ENCODE assay signal across 10 cellular contexts in genomic region chr1:234975941-234976871, GRCh38.
DNase-seq lines count a peak whose midpoint lies in the region; ATAC-seq and TF ChIP-seq lines count a peak whose summit lies in the region.
"Had no signal": no experiment of that assay in that cellular context is flagged by ENCODE, and none has a peak within 500 bp of the region (broad histone marks: within the 10 kb centered on the region; RNA-seq: fewer than 3 reads in every experiment).

No MANE protein-coding gene starts in this region.

- H3K4me3 ChIP-seq in Panc1 (ENCODE audit: low read depth in 2 of 2, low read length in 2 of 2) (no peak overlapping the region), esophagus squamous epithelium (no peak overlapping the region)

- no peak for DNase-seq in CD4-positive, alpha-beta T cell
- DNase-seq in Panc1 (ENCODE audit: low read depth, low spot score) (no peak), esophagus squamous epithelium (lab: John Stamatoyannopoulos, UW) (no peak), osteocyte (ENCODE audit: extremely low spot score, unreplicated experiment) (no peak), NCI-H748 (lab: John Stamatoyannopoulos, UW; ENCODE audit: unreplicated experiment) (no peak), NCI-H187 treated with DMSO at 0.1 percent for 48 hours (lab: John Stamatoyannopoulos, UW) (no peak), amygdala (lab: John Stamatoyannopoulos, UW) (no peak)
- DNase-seq in effector CD8-positive, alpha-beta T cell (lab: John Stamatoyannopoulos, UW) = no peak
- DNase-seq: activated gamma-delta T cell, NCI-H1105 treated with DMSO at 0.1 percent for 48 hours had no signal

- H3K36me3 Mint-ChIP-seq in CD4-positive, alpha-beta T cell (ENCODE audit: low read depth) = no peaks in the 10 kb centered on the region
- no peaks in the 10 kb centered on the region for H3K36me3 Mint-ChIP-seq in osteocyte (ENCODE audit: unreplicated experiment)

- H3K36me3 ChIP-seq in Panc1 (ENCODE audit: control insufficient read depth, insufficient read depth, low read length) (no peaks in the 10 kb centered on the region), esophagus squamous epithelium (no peaks in the 10 kb centered on the region)

- no TSS peak for BruUV-seq in Panc1 (replicated peaks; lab: Mats Ljungman, UMichigan)

- intact Hi-C loops in CD4-positive, alpha-beta T cell (cut with DNase I, micrococcal nuclease) = loop anchor here (2.0 to 5.0 kb wide), 3 partner anchors 21 to 364 kb away; partner anchors contain the start of gene IRF2BP2 (in 1 of the 2)
- intact Hi-C loops in Panc1 (cut with micrococcal nuclease; ENCODE audit: unreplicated experiment) = loop anchor here (5.0 kb wide), 2 partner anchors 364 to 479 kb away; partner anchors contain the start of gene IRF2BP2
- intact Hi-C loops in esophagus squamous epithelium (cut with DNase I) = loop anchor here (10.0 kb wide), 1 partner anchor 251 kb away; no protein-coding TSS in a partner anchor

- in situ Hi-C loops in Panc1 (cut with HindIII; ENCODE audit: low pct_unique_long_range_greater_than_20kb, low sequenced_read_pairs) = loop anchor here (25.0 kb wide), 1 partner anchor 239 kb away; no protein-coding TSS in a partner anchor

- H3K4me1 ChIP-seq in Panc1 (ENCODE audit: control insufficient read depth, insufficient read depth, low read length) (peaks cover 96% of the 10 kb centered on the region), esophagus squamous epithelium (peaks cover 42 to 82% (median 60%) of the 10 kb centered on the region in 3 donors)

- no peak for ATAC-seq in CD4-positive, alpha-beta T cell (ENCODE audit: poor library complexity)
- ATAC-seq in Panc1 = no peak

- H3K9me3 Mint-ChIP-seq in CD4-positive, alpha-beta T cell = no peaks in the 10 kb centered on the region
- H3K9me3 Mint-ChIP-seq in osteocyte (ENCODE audit: unreplicated experiment) = no peaks in the 10 kb centered on the region

- no peak for TF ChIP-seq POLR2A in esophagus squamous epithelium (IDR thresholded peaks at IDR 0.05)

- no peaks in the 10 kb centered on the region for H3K27me3 ChIP-seq in CD4-positive, alpha-beta T cell (ENCODE audit: control insufficient read depth, insufficient read depth, low read length)
- H3K27me3 ChIP-seq in Panc1 (ENCODE audit: control insufficient read depth, insufficient read depth, low read length) (no peaks in the 10 kb centered on the region), esophagus squamous epithelium (no peaks in the 10 kb centered on the region)

- no peak for TF ChIP-seq CTCF in CD4-positive, alpha-beta T cell (IDR thresholded peaks at IDR 0.05)
- TF ChIP-seq CTCF in Panc1 (IDR thresholded peaks at IDR 0.05) = no peak
- no peak for TF ChIP-seq CTCF in esophagus squamous epithelium (IDR thresholded peaks at IDR 0.05)
- TF ChIP-seq CTCF in osteocyte (IDR thresholded peaks at IDR 0.05) = no peak

- H3K27ac Mint-ChIP-seq in CD4-positive, alpha-beta T cell = peak overlapping the region; percentile 93
- H3K27ac Mint-ChIP-seq in osteocyte (ENCODE audit: unreplicated experiment) = peak overlapping the region; percentile 59

- no peaks in the 10 kb centered on the region for H3K9me3 ChIP-seq in CD4-positive, alpha-beta T cell (ENCODE audit: control insufficient read depth, low read length)
- H3K9me3 ChIP-seq in Panc1 (ENCODE audit: control insufficient read depth, insufficient read depth, low read depth, low read length) (no peaks in the 10 kb centered on the region), esophagus squamous epithelium (no peaks in the 10 kb centered on the region)

- WGBS in esophagus squamous epithelium, 2 donors = 83 to 87% methylated on average over 11 of the region's 11 CpGs

- no peak overlapping the region for H3K4me3 Mint-ChIP-seq in CD4-positive, alpha-beta T cell
- no peak overlapping the region for H3K4me3 Mint-ChIP-seq in osteocyte (ENCODE audit: unreplicated experiment)

- CTCF ChIA-PET in CD4-positive, alpha-beta T cell (lab: Charles Lee) = no interaction called here
- CTCF ChIA-PET in Panc1 (lab: Charles Lee) = interaction anchor here (0.6 to 1.0 kb wide), 3 partner anchors 10 to 1262 kb away, joined by 3 to 10 read pairs (median 4); no protein-coding TSS in a partner anchor

- H3K27me3 Mint-ChIP-seq in CD4-positive, alpha-beta T cell = no peaks in the 10 kb centered on the region
- no peaks in the 10 kb centered on the region for H3K27me3 Mint-ChIP-seq in osteocyte (ENCODE audit: unreplicated experiment)

- H3K27ac ChIP-seq in CD4-positive, alpha-beta T cell (ENCODE audit: low read depth, low read length) = no peak overlapping the region
- H3K27ac ChIP-seq in Panc1 (ENCODE audit: low read length) (peak overlapping the region; percentile 100), esophagus squamous epithelium (peak overlapping the region; percentile 11 to 97 (median 89))

- POLR2A ChIA-PET in CD4-positive, alpha-beta T cell (lab: Charles Lee) = interaction anchor here (1.7 kb wide), 1 partner anchor 11 kb away, joined by 6 read pairs; no protein-coding TSS in a partner anchor
- POLR2A ChIA-PET in Panc1 (lab: Charles Lee) = interaction anchor here (0.7 to 1.5 kb wide), 6 partner anchors 11 to 363 kb away, joined by 3 to 5 read pairs (median 4); no protein-coding TSS in a partner anchor

- peaks cover 68% of the 10 kb centered on the region for H3K4me1 Mint-ChIP-seq in CD4-positive, alpha-beta T cell (ENCODE audit: low read depth)
- H3K4me1 Mint-ChIP-seq in osteocyte (ENCODE audit: unreplicated experiment) = peaks cover 55% of the 10 kb centered on the region
